1 cellular context compared by ENCODE assay signal in the genomic region with DNA sequence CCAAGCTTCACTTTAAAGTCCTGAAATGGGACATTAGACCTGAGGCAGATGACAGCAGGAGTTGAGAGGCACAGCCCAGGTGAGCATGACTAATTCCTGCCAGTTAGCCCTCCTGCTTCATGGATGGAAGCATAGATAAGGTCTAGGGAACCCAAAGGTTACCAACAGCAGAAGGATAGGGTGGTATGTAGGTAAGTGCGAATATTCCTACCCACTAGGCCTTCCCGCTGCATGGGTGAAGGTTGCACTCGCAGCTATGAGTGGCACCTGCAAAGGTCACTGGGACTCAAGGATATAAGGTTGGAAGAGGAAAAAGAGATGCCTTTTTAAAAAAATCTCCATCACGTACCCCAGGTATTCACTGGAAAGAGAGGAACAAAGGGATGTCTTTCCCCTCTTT.
TF ChIP-seq lines count a peak whose summit lies in the region.

No MANE protein-coding gene starts in this region.

TF ChIP-seq in K562, 482 proteins besides CTCF, POLR2A, EP300 and RAD21 (continued from another document):
- TF ChIP-seq, protein P1, sequence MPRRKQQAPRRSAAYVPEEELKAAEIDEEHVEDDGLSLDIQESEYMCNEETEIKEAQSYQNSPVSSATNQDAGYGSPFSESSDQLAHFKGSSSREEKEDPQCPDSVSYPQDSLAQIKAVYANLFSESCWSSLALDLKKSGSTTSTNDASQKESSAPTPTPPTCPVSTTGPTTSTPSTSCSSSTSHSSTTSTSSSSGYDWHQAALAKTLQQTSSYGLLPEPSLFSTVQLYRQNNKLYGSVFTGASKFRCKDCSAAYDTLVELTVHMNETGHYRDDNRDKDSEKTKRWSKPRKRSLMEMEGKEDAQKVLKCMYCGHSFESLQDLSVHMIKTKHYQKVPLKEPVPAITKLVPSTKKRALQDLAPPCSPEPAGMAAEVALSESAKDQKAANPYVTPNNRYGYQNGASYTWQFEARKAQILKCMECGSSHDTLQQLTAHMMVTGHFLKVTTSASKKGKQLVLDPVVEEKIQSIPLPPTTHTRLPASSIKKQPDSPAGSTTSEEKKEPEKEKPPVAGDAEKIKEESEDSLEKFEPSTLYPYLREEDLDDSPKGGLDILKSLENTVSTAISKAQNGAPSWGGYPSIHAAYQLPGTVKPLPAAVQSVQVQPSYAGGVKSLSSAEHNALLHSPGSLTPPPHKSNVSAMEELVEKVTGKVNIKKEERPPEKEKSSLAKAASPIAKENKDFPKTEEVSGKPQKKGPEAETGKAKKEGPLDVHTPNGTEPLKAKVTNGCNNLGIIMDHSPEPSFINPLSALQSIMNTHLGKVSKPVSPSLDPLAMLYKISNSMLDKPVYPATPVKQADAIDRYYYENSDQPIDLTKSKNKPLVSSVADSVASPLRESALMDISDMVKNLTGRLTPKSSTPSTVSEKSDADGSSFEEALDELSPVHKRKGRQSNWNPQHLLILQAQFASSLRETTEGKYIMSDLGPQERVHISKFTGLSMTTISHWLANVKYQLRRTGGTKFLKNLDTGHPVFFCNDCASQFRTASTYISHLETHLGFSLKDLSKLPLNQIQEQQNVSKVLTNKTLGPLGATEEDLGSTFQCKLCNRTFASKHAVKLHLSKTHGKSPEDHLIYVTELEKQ (CRISPR knock-in tag; IDR thresholded peaks at IDR 0.05) = no peak
- no peak for TF ChIP-seq ZNF395 (CRISPR knock-in tag; IDR thresholded peaks at IDR 0.05)
- no peak for TF ChIP-seq ELF1 (tag; IDR thresholded peaks at IDR 0.05)
- no peak for TF ChIP-seq POLR2G (IDR thresholded peaks at IDR 0.05; ENCODE audit: low read depth, low read length)
- no peak for TF ChIP-seq TCF15 (CRISPR knock-in tag; IDR thresholded peaks at IDR 0.05)
- TF ChIP-seq ELF4 (CRISPR knock-in tag; IDR thresholded peaks at IDR 0.05) = no peak
- TF ChIP-seq KLF6 (CRISPR knock-in tag; IDR thresholded peaks at IDR 0.05; ENCODE audit: borderline replicate concordance) = no peak
- TF ChIP-seq NFE2 (IDR thresholded peaks at IDR 0.05; ENCODE audit: low read depth) = no peak
- TF ChIP-seq TRIM28 (IDR thresholded peaks at IDR 0.05) = peak; percentile 100
- no peak for TF ChIP-seq ZNF589 (CRISPR knock-in tag; IDR thresholded peaks at IDR 0.05; ENCODE audit: low read depth)
- TF ChIP-seq TAF1 (IDR thresholded peaks at IDR 0.05; ENCODE audit: control insufficient read depth, extremely low read depth, insufficient read depth, low read length, severe bottlenecking) = no peak
- peak; percentile 89 for TF ChIP-seq XRCC3 (IDR thresholded peaks at IDR 0.05)
- no peak for TF ChIP-seq YY1 (IDR thresholded peaks at IDR 0.05; ENCODE audit: borderline replicate concordance in 1 of 3, control insufficient read depth in 1 of 3, extremely low read depth in 1 of 3, insufficient read depth in 3 of 3, insufficient read length in 1 of 3, insufficient replicate concordance in 2 of 3, low read depth in 1 of 3, low read length in 2 of 3)
- TF ChIP-seq MYBL2 (IDR thresholded peaks at IDR 0.05; ENCODE audit: low read depth) = no peak
- TF ChIP-seq MYBL2 (CRISPR knock-in tag; IDR thresholded peaks at IDR 0.05; ENCODE audit: borderline replicate concordance) = no peak
- no peak for TF ChIP-seq NFATC3 (IDR thresholded peaks at IDR 0.05)
- no peak for TF ChIP-seq ZC3H4 (CRISPR knock-in tag; IDR thresholded peaks at IDR 0.05; ENCODE audit: borderline replicate concordance)
- no peak for TF ChIP-seq GTF2A2 (tag; IDR thresholded peaks at IDR 0.05)
- TF ChIP-seq SAFB (IDR thresholded peaks at IDR 0.05; ENCODE audit: borderline replicate concordance, low read depth, low read length) = no peak
- TF ChIP-seq FIP1L1 (IDR thresholded peaks at IDR 0.05; ENCODE audit: low read depth, low read length, poor library complexity, severe bottlenecking) = no peak
- peak; percentile 84; the same call in 1 of the 2 replicates for TF ChIP-seq MTA3 (IDR thresholded peaks at IDR 0.05; ENCODE audit: borderline replicate concordance)
- TF ChIP-seq, protein P2, sequence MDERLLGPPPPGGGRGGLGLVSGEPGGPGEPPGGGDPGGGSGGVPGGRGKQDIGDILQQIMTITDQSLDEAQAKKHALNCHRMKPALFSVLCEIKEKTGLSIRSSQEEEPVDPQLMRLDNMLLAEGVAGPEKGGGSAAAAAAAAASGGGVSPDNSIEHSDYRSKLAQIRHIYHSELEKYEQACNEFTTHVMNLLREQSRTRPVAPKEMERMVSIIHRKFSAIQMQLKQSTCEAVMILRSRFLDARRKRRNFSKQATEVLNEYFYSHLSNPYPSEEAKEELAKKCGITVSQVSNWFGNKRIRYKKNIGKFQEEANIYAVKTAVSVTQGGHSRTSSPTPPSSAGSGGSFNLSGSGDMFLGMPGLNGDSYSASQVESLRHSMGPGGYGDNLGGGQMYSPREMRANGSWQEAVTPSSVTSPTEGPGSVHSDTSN (CRISPR knock-in tag; IDR thresholded peaks at IDR 0.05; ENCODE audit: low read depth) = no peak
- TF ChIP-seq, protein P2 (tag; conservative IDR thresholded peaks at IDR 0.05; ENCODE audit: low read depth) = 0 out of 2 replicates have a peak, but pooled peaks have one; percentile 28
- no peak for TF ChIP-seq ZBTB34 (CRISPR knock-in tag; IDR thresholded peaks at IDR 0.05)
- no peak for TF ChIP-seq ZNF780A (CRISPR knock-in tag; IDR thresholded peaks at IDR 0.05)
- no peak for TF ChIP-seq WHSC1 (IDR thresholded peaks at IDR 0.05; ENCODE audit: low read length)
- TF ChIP-seq ZNF253 (CRISPR knock-in tag; conservative IDR thresholded peaks at IDR 0.05) = no peak
- TF ChIP-seq ZNF311 (CRISPR knock-in tag; IDR thresholded peaks at IDR 0.05) = no peak
- TF ChIP-seq ZNF282 (CRISPR knock-in tag; IDR thresholded peaks at IDR 0.05) = no peak
- TF ChIP-seq HNRNPUL1 (IDR thresholded peaks at IDR 0.05; ENCODE audit: low read length) = no peak
- 0 out of 2 replicates have a peak, but pooled peaks have one; percentile 26 for TF ChIP-seq CREM (IDR thresholded peaks at IDR 0.05; ENCODE audit: low read depth)
- TF ChIP-seq TOE1 (IDR thresholded peaks at IDR 0.05; ENCODE audit: borderline replicate concordance) = no peak
- TF ChIP-seq TOE1 (CRISPR knock-in tag; IDR thresholded peaks at IDR 0.05; ENCODE audit: borderline replicate concordance, low read depth) = no peak
- TF ChIP-seq NBN (IDR thresholded peaks at IDR 0.05; ENCODE audit: low read depth) = no peak
- no peak for TF ChIP-seq NCOA6 (IDR thresholded peaks at IDR 0.05)
- TF ChIP-seq ZNF133 (CRISPR knock-in tag; IDR thresholded peaks at IDR 0.05) = no peak
- TF ChIP-seq ZNF274 (IDR thresholded peaks at IDR 0.05; ENCODE audit: borderline replicate concordance, low read depth, low read length) = no peak
- TF ChIP-seq ZNF561 (CRISPR knock-in tag; conservative IDR thresholded peaks at IDR 0.05) = no peak
- 0 out of 2 replicates have a peak, but pooled peaks have one; percentile 41 for TF ChIP-seq JUND (IDR thresholded peaks at IDR 0.05; ENCODE audit: borderline replicate concordance, low read depth, low read length)
- TF ChIP-seq JUND (tag; IDR thresholded peaks at IDR 0.05; ENCODE audit: borderline replicate concordance, low read depth, low read length) = no peak
- TF ChIP-seq NFE2L1 (tag; IDR thresholded peaks at IDR 0.05; ENCODE audit: borderline replicate concordance, low read depth) = no peak
- 0 out of 2 replicates have a peak, but pooled peaks have one; percentile 29 for TF ChIP-seq BHLHE40 (IDR thresholded peaks at IDR 0.05; ENCODE audit: low read length)
- TF ChIP-seq PHTF2 (CRISPR knock-in tag; IDR thresholded peaks at IDR 0.05) = no peak
- no peak for TF ChIP-seq MTF1 (CRISPR knock-in tag; IDR thresholded peaks at IDR 0.05; ENCODE audit: borderline replicate concordance)
- TF ChIP-seq ZNF444 (CRISPR knock-in tag; IDR thresholded peaks at IDR 0.05) = no peak
- TF ChIP-seq EZH2 (IDR thresholded peaks at IDR 0.05; ENCODE audit: borderline replicate concordance, low read depth, low read length) = no peak
- TF ChIP-seq, protein P3, sequence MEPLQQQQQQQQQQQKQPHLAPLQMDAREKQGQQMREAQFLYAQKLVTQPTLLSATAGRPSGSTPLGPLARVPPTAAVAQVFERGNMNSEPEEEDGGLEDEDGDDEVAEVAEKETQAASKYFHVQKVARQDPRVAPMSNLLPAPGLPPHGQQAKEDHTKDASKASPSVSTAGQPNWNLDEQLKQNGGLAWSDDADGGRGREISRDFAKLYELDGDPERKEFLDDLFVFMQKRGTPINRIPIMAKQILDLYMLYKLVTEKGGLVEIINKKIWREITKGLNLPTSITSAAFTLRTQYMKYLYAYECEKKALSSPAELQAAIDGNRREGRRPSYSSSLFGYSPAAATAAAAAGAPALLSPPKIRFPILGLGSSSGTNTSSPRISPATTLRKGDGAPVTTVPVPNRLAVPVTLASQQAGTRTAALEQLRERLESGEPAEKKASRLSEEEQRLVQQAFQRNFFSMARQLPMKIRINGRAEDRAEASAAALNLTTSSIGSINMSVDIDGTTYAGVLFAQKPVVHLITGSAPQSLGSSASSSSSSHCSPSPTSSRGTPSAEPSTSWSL (CRISPR knock-in tag; IDR thresholded peaks at IDR 0.05; ENCODE audit: borderline replicate concordance) = no peak
- TF ChIP-seq FOXJ2 (tag; IDR thresholded peaks at IDR 0.05) = no peak
